ENCODE assay signal across 22 cellular contexts in genomic region chr3:31193871-31194270, GRCh38.
"Had no signal": no experiment of that assay in that cellular context is flagged by ENCODE, and none has a peak within 500 bp of the region (broad histone marks: within the 10 kb centered on the region; RNA-seq: fewer than 3 reads in every experiment).

No MANE protein-coding gene starts in this region.

- H3K36me3 Mint-ChIP-seq: naive B cell; stimulated activated naive B cell treated with anti-CD40 and anti-IgM and Interleukin-4, amounts not matched to agents 10 μg/mL and 1 μg/mL and 100 μg/mL, for 72 hours had no signal

- H3K4me1 Mint-ChIP-seq: naive B cell; stimulated activated naive B cell treated with anti-CD40 and anti-IgM and Interleukin-4, amounts not matched to agents 10 μg/mL and 1 μg/mL and 100 μg/mL, for 72 hours; stimulated activated naive CD8-positive, alpha-beta T cell treated with anti-CD3 and anti-CD28 coated beads, Interleukin-15, amount 100 ng/mL, for 72 hours had no signal

- H3K9me3 Mint-ChIP-seq: nephron; stimulated activated naive B cell treated with anti-CD40 and anti-IgM and Interleukin-4, amounts not matched to agents 10 μg/mL and 1 μg/mL and 100 μg/mL, for 72 hours had no signal

- ATAC-seq: esophagus mucosa; left colon; left ventricle myocardium superior; sciatic nerve; stimulated activated naive B cell treated with anti-CD40 and anti-IgM and Interleukin-4, amounts not matched to agents 10 μg/mL and 1 μg/mL and 100 μg/mL, for 72 hours; stimulated activated naive CD8-positive, alpha-beta T cell treated with anti-CD3 and anti-CD28 coated beads, Interleukin-15, amount 100 ng/mL, for 72 hours; upper lobe of right lung had no signal

- H3K4me3 Mint-ChIP-seq: naive B cell; nephron; stimulated activated naive B cell treated with anti-CD40 and anti-IgM and Interleukin-4, amounts not matched to agents 10 μg/mL and 1 μg/mL and 100 μg/mL, for 72 hours; stimulated activated naive CD8-positive, alpha-beta T cell treated with anti-CD3 and anti-CD28 coated beads, Interleukin-15, amount 100 ng/mL, for 72 hours had no signal

- DNase-seq: effector memory CD4-positive, alpha-beta T cell; foreskin melanocyte; head of caudate nucleus; left colon; left ventricle myocardium superior; mesenchymal stem cell; naive B cell; posterior cingulate gyrus; stimulated activated CD4-positive, alpha-beta T cell treated with anti-CD3 and anti-CD28 coated beads, Interleukin-2, amount 100 ng/mL, for 24 hours; stimulated activated CD4-positive, alpha-beta T cell treated with anti-CD3 and anti-CD28 coated beads, Interleukin-4, amount 100 ng/mL, for 4 hours; stimulated activated naive B cell treated with anti-CD40 and anti-IgM and Interleukin-4, amounts not matched to agents 10 μg/mL and 1 μg/mL and 100 μg/mL, for 72 hours; stimulated activated naive CD8-positive, alpha-beta T cell treated with anti-CD3 and anti-CD28 coated beads, Interleukin-15, amount 100 ng/mL, for 72 hours; testis; upper lobe of right lung had no signal

- H3K4me3 ChIP-seq: hepatocyte, lung, skin epidermis, testis, tibial nerve, upper lobe of right lung, vagina had no signal

- H3K27me3 Mint-ChIP-seq: stimulated activated naive CD8-positive, alpha-beta T cell treated with anti-CD3 and anti-CD28 coated beads, Interleukin-15, amount 100 ng/mL, for 72 hours had no signal

- H3K27ac Mint-ChIP-seq: stimulated activated naive B cell treated with anti-CD40 and anti-IgM and Interleukin-4, amounts not matched to agents 10 μg/mL and 1 μg/mL and 100 μg/mL, for 72 hours; stimulated activated naive CD8-positive, alpha-beta T cell treated with anti-CD3 and anti-CD28 coated beads, Interleukin-15, amount 100 ng/mL, for 72 hours had no signal
